14 cellular contexts compared by ENCODE assay signal in genomic region chr19:54274516-54274915, GRCh38. TPM values are rescaled to one million over a fixed set of nuclear protein-coding genes. Genes with fewer than 3 reads are reported as not detected.
"Had no signal": no experiment of that assay in that cellular context is flagged by ENCODE, and none has a peak within 500 bp of the region (broad histone marks: within the 10 kb centered on the region; RNA-seq: fewer than 3 reads in every experiment).

No MANE protein-coding gene starts in this region.

RNA-seq across cellular contexts. Expression of gene LILRB2, which starts 6.4 kb away (rescaled TPM):
- total RNA-seq: activated CD4-positive, alpha-beta memory T cell treated with anti-CD3 and anti-CD28 coated beads, Interleukin-2, amount 10 ng/mL, durations not matched to agents 7 days and 5 days; activated CD4-positive, alpha-beta T cell treated with anti-CD3 and anti-CD28 coated beads for 36 hours; activated CD4-positive, alpha-beta T cell treated with anti-CD3 and anti-CD28 coated beads, Interleukin-2, amount 10 ng/mL, durations not matched to agents 7 days and 5 days; activated CD8-positive, alpha-beta memory T cell treated with anti-CD3 and anti-CD28 coated beads, Interleukin-2, amount 10 ng/mL, durations not matched to agents 7 days and 5 days; activated CD8-positive, alpha-beta T cell treated with anti-CD3 and anti-CD28 coated beads, Interleukin-2, amount 10 ng/mL, durations not matched to agents 7 days and 5 days; activated naive CD4-positive, alpha-beta T cell treated with anti-CD3 and anti-CD28 coated beads for 36 hours; activated naive CD4-positive, alpha-beta T cell treated with anti-CD3 and anti-CD28 coated beads, Interleukin-2, amount 50 U/mL, for 72 hours; activated naive CD8-positive, alpha-beta T cell treated with anti-CD3 and anti-CD28 coated beads for 36 hours; activated T-cell treated with anti-CD3 and anti-CD28 coated beads, Interleukin-2, amount 50 U/mL, for 4 hours; activated T-cell treated with anti-CD3 and anti-CD28 coated beads, Interleukin-2, amount 50 U/mL, for 72 hours; activated T-helper 1 cell treated with anti-CD3 and anti-CD28 coated beads, Interleukin-12 subunit alpha, Interleukin-12 subunit beta, Interleukin-2, Interleukin-4 antibody, amounts not matched to agents 30 ng/mL and 10 ng/mL and 1 ng/mL, durations not matched to agents 14 hours and 24 hours and 36 hours; activated T-helper 17 cell treated with anti-CD3 and anti-CD28 coated beads, Interleukin-2, amount 50 U/mL, for 72 hours; astrocyte had no signal

RNA-seq across cellular contexts. Expression of gene LILRB5, which starts 17.4 kb away (rescaled TPM):
- total RNA-seq: activated CD4-positive, alpha-beta memory T cell treated with anti-CD3 and anti-CD28 coated beads, Interleukin-2, amount 10 ng/mL, durations not matched to agents 7 days and 5 days; activated CD4-positive, alpha-beta T cell treated with anti-CD3 and anti-CD28 coated beads for 36 hours; activated CD4-positive, alpha-beta T cell treated with anti-CD3 and anti-CD28 coated beads, Interleukin-2, amount 10 ng/mL, durations not matched to agents 7 days and 5 days; activated CD8-positive, alpha-beta memory T cell treated with anti-CD3 and anti-CD28 coated beads, Interleukin-2, amount 10 ng/mL, durations not matched to agents 7 days and 5 days; activated CD8-positive, alpha-beta T cell treated with anti-CD3 and anti-CD28 coated beads, Interleukin-2, amount 10 ng/mL, durations not matched to agents 7 days and 5 days; activated naive CD4-positive, alpha-beta T cell treated with anti-CD3 and anti-CD28 coated beads for 36 hours; activated naive CD4-positive, alpha-beta T cell treated with anti-CD3 and anti-CD28 coated beads, Interleukin-2, amount 50 U/mL, for 72 hours; activated naive CD8-positive, alpha-beta T cell treated with anti-CD3 and anti-CD28 coated beads for 36 hours; activated T-cell treated with anti-CD3 and anti-CD28 coated beads, Interleukin-2, amount 50 U/mL, for 4 hours; activated T-helper 1 cell treated with anti-CD3 and anti-CD28 coated beads, Interleukin-12 subunit alpha, Interleukin-12 subunit beta, Interleukin-2, Interleukin-4 antibody, amounts not matched to agents 30 ng/mL and 10 ng/mL and 1 ng/mL, durations not matched to agents 14 hours and 24 hours and 36 hours; activated T-helper 17 cell treated with anti-CD3 and anti-CD28 coated beads, Interleukin-2, amount 50 U/mL, for 72 hours; astrocyte had no signal

RNA-seq across cellular contexts. Expression of gene LILRA6, which starts 31.9 kb away (rescaled TPM):
- total RNA-seq: activated CD4-positive, alpha-beta T cell treated with anti-CD3 and anti-CD28 coated beads for 36 hours; activated CD8-positive, alpha-beta memory T cell treated with anti-CD3 and anti-CD28 coated beads, Interleukin-2, amount 10 ng/mL, durations not matched to agents 7 days and 5 days; activated naive CD4-positive, alpha-beta T cell treated with anti-CD3 and anti-CD28 coated beads for 36 hours; activated naive CD4-positive, alpha-beta T cell treated with anti-CD3 and anti-CD28 coated beads, Interleukin-2, amount 50 U/mL, for 72 hours; activated naive CD8-positive, alpha-beta T cell treated with anti-CD3 and anti-CD28 coated beads for 36 hours; activated T-cell treated with anti-CD3 and anti-CD28 coated beads, Interleukin-2, amount 50 U/mL, for 4 hours; activated T-cell treated with anti-CD3 and anti-CD28 coated beads, Interleukin-2, amount 50 U/mL, for 72 hours; astrocyte; body of pancreas had no signal

RNA-seq across cellular contexts. Expression of gene LILRA5, which starts 38.5 kb away (rescaled TPM):
- total RNA-seq: activated CD4-positive, alpha-beta memory T cell treated with anti-CD3 and anti-CD28 coated beads, Interleukin-2, amount 10 ng/mL, durations not matched to agents 7 days and 5 days; activated CD4-positive, alpha-beta T cell treated with anti-CD3 and anti-CD28 coated beads for 36 hours; activated CD4-positive, alpha-beta T cell treated with anti-CD3 and anti-CD28 coated beads, Interleukin-2, amount 10 ng/mL, durations not matched to agents 7 days and 5 days; activated CD8-positive, alpha-beta memory T cell treated with anti-CD3 and anti-CD28 coated beads, Interleukin-2, amount 10 ng/mL, durations not matched to agents 7 days and 5 days; activated CD8-positive, alpha-beta T cell treated with anti-CD3 and anti-CD28 coated beads, Interleukin-2, amount 10 ng/mL, durations not matched to agents 7 days and 5 days; activated naive CD4-positive, alpha-beta T cell treated with anti-CD3 and anti-CD28 coated beads for 36 hours; activated naive CD4-positive, alpha-beta T cell treated with anti-CD3 and anti-CD28 coated beads, Interleukin-2, amount 50 U/mL, for 72 hours; activated naive CD8-positive, alpha-beta T cell treated with anti-CD3 and anti-CD28 coated beads for 36 hours; activated T-cell treated with anti-CD3 and anti-CD28 coated beads, Interleukin-2, amount 50 U/mL, for 4 hours; activated T-cell treated with anti-CD3 and anti-CD28 coated beads, Interleukin-2, amount 50 U/mL, for 72 hours; activated T-helper 1 cell treated with anti-CD3 and anti-CD28 coated beads, Interleukin-12 subunit alpha, Interleukin-12 subunit beta, Interleukin-2, Interleukin-4 antibody, amounts not matched to agents 30 ng/mL and 10 ng/mL and 1 ng/mL, durations not matched to agents 14 hours and 24 hours and 36 hours; activated T-helper 17 cell treated with anti-CD3 and anti-CD28 coated beads, Interleukin-2, amount 50 U/mL, for 72 hours; astrocyte had no signal

RNA-seq across cellular contexts. Expression of gene LILRB3, which starts 51.7 kb away (rescaled TPM):
- total RNA-seq: activated CD4-positive, alpha-beta T cell treated with anti-CD3 and anti-CD28 coated beads for 36 hours; activated naive CD4-positive, alpha-beta T cell treated with anti-CD3 and anti-CD28 coated beads for 36 hours; activated naive CD8-positive, alpha-beta T cell treated with anti-CD3 and anti-CD28 coated beads for 36 hours; activated T-cell treated with anti-CD3 and anti-CD28 coated beads, Interleukin-2, amount 50 U/mL, for 4 hours; astrocyte had no signal
